Comparison of ENCODE assay signal across 16 cellular contexts in genomic region chr4:148061139-148061476, GRCh38.
DNase-seq lines count a peak whose midpoint lies in the region; ATAC-seq and TF ChIP-seq lines count a peak whose summit lies in the region.
"Had no signal": no experiment of that assay in that cellular context is flagged by ENCODE, and none has a peak within 500 bp of the region (broad histone marks: within the 10 kb centered on the region; RNA-seq: fewer than 3 reads in every experiment).

No MANE protein-coding gene starts in this region.

- POLR2A ChIA-PET in CD4-positive, alpha-beta T cell (lab: Charles Lee) = interaction anchor here (0.6 to 3.8 kb wide), 9 partner anchors 8 to 525 kb away, joined by 3 to 48 read pairs (median 4); partner anchors contain the start of gene NR3C2

- no peak overlapping the region for H3K4me3 ChIP-seq in breast epithelium
- H3K4me3 ChIP-seq: neural progenitor cell, SJCRH30, suprapubic skin had no signal

- no peaks in the 10 kb centered on the region for H3K36me3 ChIP-seq in breast epithelium
- H3K36me3 ChIP-seq: neural progenitor cell, SJCRH30 had no signal

- H3K4me1 Mint-ChIP-seq in CD4-positive, alpha-beta T cell (ENCODE audit: low read depth) = peaks cover 61% of the 10 kb centered on the region
- H3K4me1 Mint-ChIP-seq in T-helper 17 cell = peaks cover 52% of the 10 kb centered on the region

- H3K36me3 Mint-ChIP-seq in CD4-positive, alpha-beta T cell (ENCODE audit: low read depth) = peaks cover 29% of the 10 kb centered on the region
- peaks cover 6% of the 10 kb centered on the region for H3K36me3 Mint-ChIP-seq in T-helper 17 cell (ENCODE audit: low read depth)

- TF ChIP-seq POLR2A in breast epithelium (IDR thresholded peaks at IDR 0.05) = no peak

- peak overlapping the region; percentile 54 for H3K27ac ChIP-seq in CD4-positive, alpha-beta T cell (ENCODE audit: low read depth, low read length)
- no peak overlapping the region for H3K27ac ChIP-seq in breast epithelium
- H3K27ac ChIP-seq: neural progenitor cell, SJCRH30, suprapubic skin had no signal

- H3K27me3 Mint-ChIP-seq in CD4-positive, alpha-beta T cell = no peaks in the 10 kb centered on the region
- no peaks in the 10 kb centered on the region for H3K27me3 Mint-ChIP-seq in T-helper 17 cell

- peaks cover 3% of the 10 kb centered on the region for H3K9me3 Mint-ChIP-seq in CD4-positive, alpha-beta T cell
- H3K9me3 Mint-ChIP-seq: neural progenitor cell had no signal

- H3K27ac Mint-ChIP-seq in CD4-positive, alpha-beta T cell = peak overlapping the region; percentile 91
- H3K27ac Mint-ChIP-seq in T-helper 17 cell = peak overlapping the region; percentile 85
- H3K27ac Mint-ChIP-seq: neural progenitor cell had no signal

- H3K4me3 Mint-ChIP-seq in CD4-positive, alpha-beta T cell = peak overlapping the region; percentile 75
- peak overlapping the region; percentile 80 for H3K4me3 Mint-ChIP-seq in T-helper 17 cell
- H3K4me3 Mint-ChIP-seq: neural progenitor cell had no signal

- peak; percentile 54 for ATAC-seq in CD4-positive, alpha-beta T cell (ENCODE audit: poor library complexity)
- peak; percentile 44 for ATAC-seq in T-helper 17 cell
- no peak for ATAC-seq in HG02588 (IDR thresholded peaks at IDR 0.05; ENCODE audit: unreplicated experiment)
- no peak for ATAC-seq in HG03342 (IDR thresholded peaks at IDR 0.05; ENCODE audit: unreplicated experiment)

- CTCF ChIA-PET in CD4-positive, alpha-beta T cell (lab: Charles Lee) = no interaction called here

- H3K9me3 ChIP-seq in CD4-positive, alpha-beta T cell (ENCODE audit: control insufficient read depth, low read length) = no peaks in the 10 kb centered on the region
- H3K9me3 ChIP-seq in T-helper 17 cell (ENCODE audit: control insufficient read depth, low read length, poor library complexity, severe bottlenecking) (no peaks in the 10 kb centered on the region), breast epithelium (no peaks in the 10 kb centered on the region)
- H3K9me3 ChIP-seq: SJCRH30, suprapubic skin had no signal

- intact Hi-C loops in CD4-positive, alpha-beta T cell (cut with DNase I, micrococcal nuclease) = loop anchor here in 1 of 2 experiments (10.0 kb wide), 1 partner anchor 436 kb away; no protein-coding TSS in a partner anchor
- intact Hi-C loops in breast epithelium (cut with DNase I; ENCODE audit: low total_unique reads) = no loop called here

- no peaks in the 10 kb centered on the region for H3K27me3 ChIP-seq in CD4-positive, alpha-beta T cell (ENCODE audit: control insufficient read depth, insufficient read depth, low read length)
- H3K27me3 ChIP-seq in breast epithelium = no peaks in the 10 kb centered on the region
- H3K27me3 ChIP-seq: neural progenitor cell, SJCRH30, suprapubic skin had no signal

- H3K4me1 ChIP-seq in breast epithelium = no peaks in the 10 kb centered on the region

- no peak for TF ChIP-seq CTCF in CD4-positive, alpha-beta T cell (IDR thresholded peaks at IDR 0.05)
- no peak for TF ChIP-seq CTCF in breast epithelium (IDR thresholded peaks at IDR 0.05)

- peak in 1 of 10 experiments; percentile 13 for DNase-seq in CD4-positive, alpha-beta T cell
- DNase-seq in COR-L47 (lab: John Stamatoyannopoulos, UW) = peak; percentile 69
- no peak for DNase-seq in T-helper 17 cell
- DNase-seq in left kidney (ENCODE audit: low read depth, low spot score) = peak; percentile 84
- DNase-seq in T-helper 9 cell = no peak
- DNase-seq in breast epithelium (ENCODE audit: low spot score in 2 of 2) = no peak
- DNase-seq: C1 segment of cervical spinal cord, GF-D8, H7, NCI-H1092 treated with DMSO at 0.1 percent for 48 hours, NCI-H526 treated with DMSO at 0.1 percent for 48 hours, SJCRH30 had no signal

Comparison
In these comparisons a context has a peak if more than half of its experiments do, and no peak if none do; other contexts are left out.
1. ATAC-seq: peak in CD4-positive, alpha-beta T cell (single experiment) and T-helper 17 cell (single experiment); none in HG02588 (single experiment) and HG03342 (single experiment).
2. DNase-seq: peak in COR-L47 (single experiment) and left kidney (single experiment); none in T-helper 17 cell (0 of 3), T-helper 9 cell (single experiment) and breast epithelium (0 of 2).